Comparison of ENCODE assay signal across 2 cellular contexts in genomic region chr17:43169561-43170139, GRCh38.
TF ChIP-seq lines count a peak whose summit lies in the region.

No MANE protein-coding gene starts in this region.

TF ChIP-seq in HEK293T, 16 proteins besides CTCF, POLR2A, EP300 and RAD21:
- no peak for TF ChIP-seq BHLHE40 (IDR thresholded peaks at IDR 0.05; ENCODE audit: borderline replicate concordance)
- no peak for TF ChIP-seq FOXK2 (IDR thresholded peaks at IDR 0.05)
- TF ChIP-seq ELF4 (IDR thresholded peaks at IDR 0.05) = no peak
- TF ChIP-seq SP1 (IDR thresholded peaks at IDR 0.05) = no peak
- TF ChIP-seq L3MBTL2 (conservative IDR thresholded peaks at IDR 0.05) = peak; percentile 89
- no peak for TF ChIP-seq ZNF384 (IDR thresholded peaks at IDR 0.05)

TF ChIP-seq in K562, 482 proteins besides CTCF, POLR2A, EP300 and RAD21 (continues in another document):
- TF ChIP-seq FOXM1 (IDR thresholded peaks at IDR 0.05; ENCODE audit: low read depth) = no peak
- no peak for TF ChIP-seq FOXM1 (CRISPR knock-in tag; IDR thresholded peaks at IDR 0.05; ENCODE audit: low read depth)
- TF ChIP-seq MXI1 (IDR thresholded peaks at IDR 0.05; ENCODE audit: low read depth, low read length) = no peak
- no peak for TF ChIP-seq ZNF3 (CRISPR knock-in tag; IDR thresholded peaks at IDR 0.05)
- no peak for TF ChIP-seq CHD4 (IDR thresholded peaks at IDR 0.05; ENCODE audit: insufficient read depth, insufficient replicate concordance, low read depth, low read length, poor library complexity, severe bottlenecking)
- TF ChIP-seq ZNF512 (tag; IDR thresholded peaks at IDR 0.05) = no peak
- no peak for TF ChIP-seq FOS (IDR thresholded peaks at IDR 0.05; ENCODE audit: extremely low read depth, insufficient read length)
- no peak for TF ChIP-seq ZBTB33 (CRISPR knock-in tag; IDR thresholded peaks at IDR 0.05)
- no peak for TF ChIP-seq CTBP1 (IDR thresholded peaks at IDR 0.05; ENCODE audit: borderline replicate concordance)
- TF ChIP-seq ZNF24 (IDR thresholded peaks at IDR 0.05) = no peak
- TF ChIP-seq ELK1 (CRISPR knock-in tag; IDR thresholded peaks at IDR 0.05) = no peak
- TF ChIP-seq ZBTB2 (IDR thresholded peaks at IDR 0.05) = 0 out of 2 replicates have a peak, but pooled peaks have one; percentile 23
- peak; percentile 15 for TF ChIP-seq TAF1 (IDR thresholded peaks at IDR 0.05; ENCODE audit: control insufficient read depth, extremely low read depth, insufficient read depth, low read length, severe bottlenecking)
- no peak for TF ChIP-seq FUS (optimal IDR thresholded peaks at IDR 0.05; ENCODE audit: low read depth, low read length)
- no peak for TF ChIP-seq GABPB2 (CRISPR knock-in tag; conservative IDR thresholded peaks at IDR 0.05)
- TF ChIP-seq ARHGAP35 (IDR thresholded peaks at IDR 0.05; ENCODE audit: partially characterized antibody) = no peak
- no peak; the same call in 1 of the 2 replicates for TF ChIP-seq CREM (IDR thresholded peaks at IDR 0.05; ENCODE audit: low read depth)
- TF ChIP-seq NFIX (CRISPR knock-in tag; IDR thresholded peaks at IDR 0.05; ENCODE audit: low read depth) = no peak
- TF ChIP-seq CHD7 (IDR thresholded peaks at IDR 0.05; ENCODE audit: low read depth, low read length) = no peak
- TF ChIP-seq THAP12 (CRISPR knock-in tag; IDR thresholded peaks at IDR 0.05) = no peak
- no peak for TF ChIP-seq MITF (IDR thresholded peaks at IDR 0.05)
- no peak for TF ChIP-seq ZNF134 (CRISPR knock-in tag; conservative IDR thresholded peaks at IDR 0.05)
- TF ChIP-seq MBD2 (IDR thresholded peaks at IDR 0.05; ENCODE audit: borderline replicate concordance, low read depth) = no peak
- TF ChIP-seq CLOCK (CRISPR knock-in tag; IDR thresholded peaks at IDR 0.05; ENCODE audit: borderline replicate concordance) = no peak
